ENCODE assay signal across 1 cellular context in genomic region chr16:67841816-67842508, GRCh38.
TF ChIP-seq lines count a peak whose summit lies in the region.

TSS of gene THAP11 (plus strand) at chr16:67842320. CDS start at chr16:67842555, 235 bp downstream.

TF ChIP-seq in K562, 482 proteins besides CTCF, POLR2A, EP300 and RAD21 (continued from another document and continues in another):
- TF ChIP-seq FOSL1 (tag; conservative IDR thresholded peaks at IDR 0.05) (peak; percentile 33; the same call in 1 of the 2 replicates), PBX2 (CRISPR knock-in tag; IDR thresholded peaks at IDR 0.05; ENCODE audit: low read depth) (no peak), PBX2 (tag; conservative IDR thresholded peaks at IDR 0.05; ENCODE audit: low read depth) (no peak), CBX3 (IDR thresholded peaks at IDR 0.05; ENCODE audit: borderline replicate concordance in 1 of 2, low read length in 2 of 2) (peak in 1 of 2 experiments; percentile 87; a peak in 2 of 3 replicates), COPS2 (conservative IDR thresholded peaks at IDR 0.05) (no peak), JUNB (CRISPR knock-in tag; conservative IDR thresholded peaks at IDR 0.05) (no peak), TSHZ1 (CRISPR knock-in tag; IDR thresholded peaks at IDR 0.05) (no peak), TAF9B (IDR thresholded peaks at IDR 0.05; ENCODE audit: partially characterized antibody) (no peak), CHCHD3 (CRISPR knock-in tag; IDR thresholded peaks at IDR 0.05) (no peak), GABPA (tag; conservative IDR thresholded peaks at IDR 0.05; ENCODE audit: low read depth) (peak; percentile 97), YBX1 (IDR thresholded peaks at IDR 0.05) (no peak), XRCC4 (IDR thresholded peaks at IDR 0.05; ENCODE audit: extremely low read depth, insufficient read depth, insufficient read length) (no peak), LEF1 (IDR thresholded peaks at IDR 0.05) (no peak), HINFP (tag; conservative IDR thresholded peaks at IDR 0.05; ENCODE audit: low read depth) (no peak), ZBTB12 (CRISPR knock-in tag; IDR thresholded peaks at IDR 0.05) (no peak), RBM15 (IDR thresholded peaks at IDR 0.05; ENCODE audit: insufficient read depth, low read length) (no peak), NR0B1 (IDR thresholded peaks at IDR 0.05; ENCODE audit: partially characterized antibody) (no peak), ZHX1 (conservative IDR thresholded peaks at IDR 0.05; ENCODE audit: low read length) (no peak), TBP (optimal IDR thresholded peaks at IDR 0.05; ENCODE audit: low read depth, low read length) (peak; percentile 66), ZNF224 (CRISPR knock-in tag; IDR thresholded peaks at IDR 0.05) (no peak), CSDE1 (IDR thresholded peaks at IDR 0.05) (no peak), MGA (IDR thresholded peaks at IDR 0.05) (no peak), SRSF9 (IDR thresholded peaks at IDR 0.05; ENCODE audit: borderline replicate concordance, low read depth, low read length) (no peak), ZNF165 (CRISPR knock-in tag; IDR thresholded peaks at IDR 0.05; ENCODE audit: borderline replicate concordance) (no peak), MEF2A (IDR thresholded peaks at IDR 0.05; ENCODE audit: control insufficient read depth, low read depth, low read length) (no peak), HCFC1 (IDR thresholded peaks at IDR 0.05; ENCODE audit: low read depth, low read length) (peak; percentile 94), KAT8 (IDR thresholded peaks at IDR 0.05; ENCODE audit: low read depth) (no peak), RFX1 (IDR thresholded peaks at IDR 0.05) (no peak), ZFX (CRISPR knock-in tag; IDR thresholded peaks at IDR 0.05) (peak; percentile 89), ZNF586 (CRISPR knock-in tag; conservative IDR thresholded peaks at IDR 0.05) (no peak)
